Comparison of ENCODE assay signal across 8 cellular contexts in the genomic region with DNA sequence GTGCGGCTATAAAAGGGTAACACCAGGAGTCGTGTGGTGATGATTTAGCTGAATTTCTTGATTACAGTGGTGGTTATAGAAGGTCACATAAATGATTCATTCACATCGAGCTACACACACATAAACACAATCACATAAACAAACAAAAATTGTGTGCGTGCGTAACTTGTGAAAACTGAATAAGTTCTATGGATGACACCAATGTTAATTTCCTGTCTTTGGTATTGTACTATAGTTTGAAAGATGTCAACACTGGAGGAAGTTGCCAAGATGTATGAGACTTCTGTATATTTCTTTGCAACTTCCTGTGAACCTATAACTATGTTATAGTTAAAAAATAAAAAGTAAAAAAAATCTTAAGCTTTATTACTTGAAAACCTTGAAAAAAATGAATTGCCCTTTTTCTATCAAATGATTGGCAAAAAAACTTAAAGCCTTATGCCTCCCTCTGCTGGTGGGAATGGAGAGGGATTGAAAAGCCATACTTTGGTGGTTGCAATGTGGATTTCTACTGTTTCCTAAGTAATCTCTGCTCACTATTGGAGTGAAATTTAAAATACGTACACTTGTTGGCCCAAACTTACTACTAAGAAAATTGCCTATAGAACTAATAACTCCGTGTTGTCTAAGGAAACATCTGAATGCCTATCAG.
DNase-seq lines count a peak whose midpoint lies in the region; ATAC-seq and TF ChIP-seq lines count a peak whose summit lies in the region.

No MANE protein-coding gene starts in this region.

- no peaks in the 10 kb centered on the region for H3K36me3 ChIP-seq in esophagus muscularis mucosa
- no peaks in the 10 kb centered on the region for H3K36me3 ChIP-seq in testis (ENCODE audit: low read depth, missing control alignments)

- ATAC-seq in HG03139 (IDR thresholded peaks at IDR 0.05; ENCODE audit: unreplicated experiment) (no peak), HG03097 (IDR thresholded peaks at IDR 0.05; ENCODE audit: low FRiP score, unreplicated experiment) (no peak)

- H3K27me3 Mint-ChIP-seq in activated CD4-positive, alpha-beta T cell treated with anti-CD3 and anti-CD28 coated beads, Interleukin-2, amount 10 ng/mL, durations not matched to agents 7 days and 5 days = peaks cover 22% of the 10 kb centered on the region

- no peak for TF ChIP-seq EP300 in esophagus muscularis mucosa (IDR thresholded peaks at IDR 0.05)

- DNase-seq in activated CD4-positive, alpha-beta T cell treated with anti-CD3 and anti-CD28 coated beads, Interleukin-2, amount 10 ng/mL, durations not matched to agents 7 days and 5 days = peak; percentile 18
- DNase-seq in activated CD4-positive, alpha-beta T cell treated with anti-CD3 and anti-CD28 coated beads, Interleukin-2, amount 50 U/mL, for 4 hours = no peak
- DNase-seq in NCI-H226 = peak; percentile 6
- DNase-seq in esophagus muscularis mucosa (ENCODE audit: extremely low spot score) = no peak
- no peak for DNase-seq in testis
- DNase-seq in effector CD4-positive, alpha-beta T cell = no peak

- H3K9me3 ChIP-seq in esophagus muscularis mucosa (no peaks in the 10 kb centered on the region), testis (no peaks in the 10 kb centered on the region)

- CTCF ChIA-PET in activated CD4-positive, alpha-beta T cell treated with anti-CD3 and anti-CD28 coated beads, Interleukin-2, amount 10 ng/mL, durations not matched to agents 7 days and 5 days (lab: Charles Lee) = no interaction called here

- no peaks in the 10 kb centered on the region for H3K36me3 Mint-ChIP-seq in activated CD4-positive, alpha-beta T cell treated with anti-CD3 and anti-CD28 coated beads, Interleukin-2, amount 10 ng/mL, durations not matched to agents 7 days and 5 days (ENCODE audit: low read depth)

- H3K4me3 ChIP-seq in esophagus muscularis mucosa (no peak overlapping the region), testis (no peak overlapping the region)

- intact Hi-C loops in esophagus muscularis mucosa (cut with DNase I) (no loop called here), testis (cut with DNase I; ENCODE audit: low total_unique reads) (no loop called here)

- H3K27me3 ChIP-seq in esophagus muscularis mucosa (peaks cover 0 to 20% (median 0%) of the 10 kb centered on the region in 4 donors), testis (no peaks in the 10 kb centered on the region)

- POLR2A ChIA-PET in activated CD4-positive, alpha-beta T cell treated with anti-CD3 and anti-CD28 coated beads, Interleukin-2, amount 10 ng/mL, durations not matched to agents 7 days and 5 days (lab: Charles Lee) = no interaction called here

- TF ChIP-seq POLR2A in esophagus muscularis mucosa (IDR thresholded peaks at IDR 0.05; ENCODE audit: low read depth) (no peak), testis (IDR thresholded peaks at IDR 0.05) (no peak)

- no peaks in the 10 kb centered on the region for H3K9me3 Mint-ChIP-seq in activated CD4-positive, alpha-beta T cell treated with anti-CD3 and anti-CD28 coated beads, Interleukin-2, amount 10 ng/mL, durations not matched to agents 7 days and 5 days

- no peaks in the 10 kb centered on the region for H3K4me1 Mint-ChIP-seq in activated CD4-positive, alpha-beta T cell treated with anti-CD3 and anti-CD28 coated beads, Interleukin-2, amount 10 ng/mL, durations not matched to agents 7 days and 5 days

- peak; percentile 21 to 50 (median 39) for TF ChIP-seq CTCF in esophagus muscularis mucosa (IDR thresholded peaks at IDR 0.05)
- TF ChIP-seq CTCF in testis (IDR thresholded peaks at IDR 0.05) = peak; percentile 17 to 54 (median 18)

- no peak overlapping the region for H3K27ac ChIP-seq in esophagus muscularis mucosa (replicated peaks in 1 of 4)
- H3K27ac ChIP-seq in testis = no peak overlapping the region

- no peak overlapping the region for H3K27ac Mint-ChIP-seq in activated CD4-positive, alpha-beta T cell treated with anti-CD3 and anti-CD28 coated beads, Interleukin-2, amount 10 ng/mL, durations not matched to agents 7 days and 5 days

- WGBS in esophagus muscularis mucosa = 49% methylated on average over 7 of the region's 7 CpGs
- WGBS in testis, 2 donors = 50 to 61% methylated on average over 7 of the region's 7 CpGs

- H3K4me3 Mint-ChIP-seq in activated CD4-positive, alpha-beta T cell treated with anti-CD3 and anti-CD28 coated beads, Interleukin-2, amount 10 ng/mL, durations not matched to agents 7 days and 5 days = no peak overlapping the region

- H3K4me1 ChIP-seq in esophagus muscularis mucosa = no peaks in the 10 kb centered on the region
- H3K4me1 ChIP-seq in testis = no peaks in the 10 kb centered on the region

Comparison
In these comparisons a context has a peak if more than half of its experiments do, and no peak if none do; other contexts are left out.
1. DNase-seq: peak in activated CD4-positive, alpha-beta T cell treated with anti-CD3 and anti-CD28 coated beads, Interleukin-2, amount 10 ng/mL, durations not matched to agents 7 days and 5 days (single experiment) and NCI-H226 (single experiment); none in activated CD4-positive, alpha-beta T cell treated with anti-CD3 and anti-CD28 coated beads, Interleukin-2, amount 50 U/mL, for 4 hours (0 of 2), esophagus muscularis mucosa (single experiment), testis (single experiment) and effector CD4-positive, alpha-beta T cell (single experiment).